ENCODE assay signal across 1 cellular context in the genomic region with DNA sequence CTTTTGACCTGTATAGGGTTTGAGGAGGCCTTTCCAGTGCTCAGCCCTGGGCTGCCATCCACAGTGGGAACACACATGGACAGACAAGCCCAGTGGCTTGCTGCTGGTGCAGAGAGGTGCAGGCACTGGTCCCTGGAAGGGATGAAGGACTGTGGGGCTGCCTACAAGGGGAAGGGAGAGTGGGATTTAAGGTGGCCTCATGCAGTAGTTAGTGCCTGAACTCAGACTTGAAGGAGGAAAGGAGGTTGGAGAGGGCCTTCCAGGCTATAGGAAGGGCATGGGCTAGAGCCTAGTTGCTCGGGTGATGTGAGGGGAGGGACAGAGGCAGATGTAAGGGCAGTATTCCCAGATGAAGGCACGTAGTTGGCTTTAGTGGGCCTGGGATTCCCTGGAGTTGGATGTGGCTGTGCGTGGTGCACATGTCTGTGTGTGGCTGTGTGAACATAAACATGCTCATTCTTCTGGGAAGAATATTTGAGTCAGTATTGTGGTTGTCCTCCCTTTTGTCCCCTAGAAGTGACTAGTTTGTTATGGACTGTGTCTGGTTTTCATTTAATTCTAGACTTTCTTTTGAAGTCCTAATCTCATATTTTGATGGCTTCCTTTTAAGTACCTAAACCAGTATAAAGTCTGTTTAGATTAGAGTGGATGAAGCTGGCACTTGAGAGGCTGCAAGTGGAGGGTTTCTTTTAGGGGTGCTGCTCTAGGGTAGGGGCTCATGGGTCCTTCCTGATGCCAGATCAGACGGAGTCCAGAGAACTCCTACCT.
TF ChIP-seq lines count a peak whose summit lies in the region.

No MANE protein-coding gene starts in this region.

TF ChIP-seq in K562, 482 proteins besides CTCF, POLR2A, EP300 and RAD21 (continues in another document):
- TF ChIP-seq HNRNPK (IDR thresholded peaks at IDR 0.05; ENCODE audit: low read depth, low read length, poor library complexity, severe bottlenecking) (no peak), ELF4 (CRISPR knock-in tag; IDR thresholded peaks at IDR 0.05) (peak; percentile 92), FOXK1 (CRISPR knock-in tag; IDR thresholded peaks at IDR 0.05; ENCODE audit: borderline replicate concordance) (peak; percentile 82), HDAC6 (IDR thresholded peaks at IDR 0.05; ENCODE audit: low read depth, low read length) (0 out of 2 replicates have a peak, but pooled peaks have one; percentile 71), ZNF232 (CRISPR knock-in tag; IDR thresholded peaks at IDR 0.05) (peak; percentile 60; the same call in 1 of the 2 replicates), OTX1 (CRISPR knock-in tag; IDR thresholded peaks at IDR 0.05) (peak; percentile 93; the same call in 1 of the 2 replicates), ZNF24 (IDR thresholded peaks at IDR 0.05) (no peak), ZNF324 (CRISPR knock-in tag; IDR thresholded peaks at IDR 0.05) (no peak), ADNP (tag; IDR thresholded peaks at IDR 0.05) (no peak), ZC3H4 (CRISPR knock-in tag; IDR thresholded peaks at IDR 0.05; ENCODE audit: borderline replicate concordance) (peak; percentile 82; the same call in 1 of the 2 replicates), TAL1 (IDR thresholded peaks at IDR 0.05) (no peak), EZH2 (IDR thresholded peaks at IDR 0.05; ENCODE audit: borderline replicate concordance, low read depth, low read length) (no peak), KLF13 (tag; IDR thresholded peaks at IDR 0.05; ENCODE audit: borderline replicate concordance, low read depth) (0 out of 2 replicates have a peak, but pooled peaks have one; percentile 34), NCOA1 (IDR thresholded peaks at IDR 0.05; ENCODE audit: low read depth) (no peak), ZNF436 (CRISPR knock-in tag; IDR thresholded peaks at IDR 0.05) (peak; percentile 18; the same call in 1 of the 2 replicates), ZNF212 (CRISPR knock-in tag; IDR thresholded peaks at IDR 0.05) (no peak), TBP (optimal IDR thresholded peaks at IDR 0.05; ENCODE audit: low read depth, low read length) (no peak), CCAR2 (IDR thresholded peaks at IDR 0.05; ENCODE audit: low read depth, low read length) (peak; percentile 67; the same call in 1 of the 2 replicates), MTF1 (CRISPR knock-in tag; IDR thresholded peaks at IDR 0.05; ENCODE audit: borderline replicate concordance) (peak; percentile 55; the same call in 1 of the 2 replicates)
- TF ChIP-seq, protein P1, sequence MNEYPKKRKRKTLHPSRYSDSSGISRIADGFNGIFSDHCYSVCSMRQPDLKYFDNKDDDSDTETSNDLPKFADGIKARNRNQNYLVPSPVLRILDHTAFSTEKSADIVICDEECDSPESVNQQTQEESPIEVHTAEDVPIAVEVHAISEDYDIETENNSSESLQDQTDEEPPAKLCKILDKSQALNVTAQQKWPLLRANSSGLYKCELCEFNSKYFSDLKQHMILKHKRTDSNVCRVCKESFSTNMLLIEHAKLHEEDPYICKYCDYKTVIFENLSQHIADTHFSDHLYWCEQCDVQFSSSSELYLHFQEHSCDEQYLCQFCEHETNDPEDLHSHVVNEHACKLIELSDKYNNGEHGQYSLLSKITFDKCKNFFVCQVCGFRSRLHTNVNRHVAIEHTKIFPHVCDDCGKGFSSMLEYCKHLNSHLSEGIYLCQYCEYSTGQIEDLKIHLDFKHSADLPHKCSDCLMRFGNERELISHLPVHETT (CRISPR knock-in tag; conservative IDR thresholded peaks at IDR 0.05 in 1 of 2, IDR thresholded peaks at IDR 0.05 in 1 of 2) = peak in 1 of 2 experiments; percentile 95; a peak in 2 of 4 replicates
- TF ChIP-seq, protein P2, sequence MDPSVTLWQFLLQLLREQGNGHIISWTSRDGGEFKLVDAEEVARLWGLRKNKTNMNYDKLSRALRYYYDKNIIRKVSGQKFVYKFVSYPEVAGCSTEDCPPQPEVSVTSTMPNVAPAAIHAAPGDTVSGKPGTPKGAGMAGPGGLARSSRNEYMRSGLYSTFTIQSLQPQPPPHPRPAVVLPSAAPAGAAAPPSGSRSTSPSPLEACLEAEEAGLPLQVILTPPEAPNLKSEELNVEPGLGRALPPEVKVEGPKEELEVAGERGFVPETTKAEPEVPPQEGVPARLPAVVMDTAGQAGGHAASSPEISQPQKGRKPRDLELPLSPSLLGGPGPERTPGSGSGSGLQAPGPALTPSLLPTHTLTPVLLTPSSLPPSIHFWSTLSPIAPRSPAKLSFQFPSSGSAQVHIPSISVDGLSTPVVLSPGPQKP (CRISPR knock-in tag; IDR thresholded peaks at IDR 0.05) = no peak
- TF ChIP-seq, protein P3, sequence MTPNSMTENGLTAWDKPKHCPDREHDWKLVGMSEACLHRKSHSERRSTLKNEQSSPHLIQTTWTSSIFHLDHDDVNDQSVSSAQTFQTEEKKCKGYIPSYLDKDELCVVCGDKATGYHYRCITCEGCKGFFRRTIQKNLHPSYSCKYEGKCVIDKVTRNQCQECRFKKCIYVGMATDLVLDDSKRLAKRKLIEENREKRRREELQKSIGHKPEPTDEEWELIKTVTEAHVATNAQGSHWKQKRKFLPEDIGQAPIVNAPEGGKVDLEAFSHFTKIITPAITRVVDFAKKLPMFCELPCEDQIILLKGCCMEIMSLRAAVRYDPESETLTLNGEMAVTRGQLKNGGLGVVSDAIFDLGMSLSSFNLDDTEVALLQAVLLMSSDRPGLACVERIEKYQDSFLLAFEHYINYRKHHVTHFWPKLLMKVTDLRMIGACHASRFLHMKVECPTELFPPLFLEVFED (CRISPR knock-in tag; conservative IDR thresholded peaks at IDR 0.05) = peak; percentile 97
- TF ChIP-seq, protein P4, sequence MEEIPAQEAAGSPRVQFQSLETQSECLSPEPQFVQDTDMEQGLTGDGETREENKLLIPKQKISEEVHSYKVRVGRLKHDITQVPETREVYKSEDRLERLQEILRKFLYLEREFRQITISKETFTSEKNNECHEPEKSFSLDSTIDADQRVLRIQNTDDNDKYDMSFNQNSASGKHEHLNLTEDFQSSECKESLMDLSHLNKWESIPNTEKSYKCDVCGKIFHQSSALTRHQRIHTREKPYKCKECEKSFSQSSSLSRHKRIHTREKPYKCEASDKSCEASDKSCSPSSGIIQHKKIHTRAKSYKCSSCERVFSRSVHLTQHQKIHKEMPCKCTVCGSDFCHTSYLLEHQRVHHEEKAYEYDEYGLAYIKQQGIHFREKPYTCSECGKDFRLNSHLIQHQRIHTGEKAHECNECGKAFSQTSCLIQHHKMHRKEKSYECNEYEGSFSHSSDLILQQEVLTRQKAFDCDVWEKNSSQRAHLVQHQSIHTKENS (CRISPR knock-in tag; IDR thresholded peaks at IDR 0.05) = no peak
- TF ChIP-seq, protein P5, sequence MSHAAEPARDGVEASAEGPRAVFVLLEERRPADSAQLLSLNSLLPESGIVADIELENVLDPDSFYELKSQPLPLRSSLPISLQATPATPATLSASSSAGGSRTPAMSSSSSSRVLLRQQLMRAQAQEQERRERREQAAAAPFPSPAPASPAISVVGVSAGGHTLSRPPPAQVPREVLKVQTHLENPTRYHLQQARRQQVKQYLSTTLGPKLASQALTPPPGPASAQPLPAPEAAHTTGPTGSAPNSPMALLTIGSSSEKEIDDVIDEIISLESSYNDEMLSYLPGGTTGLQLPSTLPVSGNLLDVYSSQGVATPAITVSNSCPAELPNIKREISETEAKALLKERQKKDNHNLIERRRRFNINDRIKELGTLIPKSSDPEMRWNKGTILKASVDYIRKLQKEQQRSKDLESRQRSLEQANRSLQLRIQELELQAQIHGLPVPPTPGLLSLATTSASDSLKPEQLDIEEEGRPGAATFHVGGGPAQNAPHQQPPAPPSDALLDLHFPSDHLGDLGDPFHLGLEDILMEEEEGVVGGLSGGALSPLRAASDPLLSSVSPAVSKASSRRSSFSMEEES (CRISPR knock-in tag; IDR thresholded peaks at IDR 0.05) = no peak
- TF ChIP-seq, protein P6, sequence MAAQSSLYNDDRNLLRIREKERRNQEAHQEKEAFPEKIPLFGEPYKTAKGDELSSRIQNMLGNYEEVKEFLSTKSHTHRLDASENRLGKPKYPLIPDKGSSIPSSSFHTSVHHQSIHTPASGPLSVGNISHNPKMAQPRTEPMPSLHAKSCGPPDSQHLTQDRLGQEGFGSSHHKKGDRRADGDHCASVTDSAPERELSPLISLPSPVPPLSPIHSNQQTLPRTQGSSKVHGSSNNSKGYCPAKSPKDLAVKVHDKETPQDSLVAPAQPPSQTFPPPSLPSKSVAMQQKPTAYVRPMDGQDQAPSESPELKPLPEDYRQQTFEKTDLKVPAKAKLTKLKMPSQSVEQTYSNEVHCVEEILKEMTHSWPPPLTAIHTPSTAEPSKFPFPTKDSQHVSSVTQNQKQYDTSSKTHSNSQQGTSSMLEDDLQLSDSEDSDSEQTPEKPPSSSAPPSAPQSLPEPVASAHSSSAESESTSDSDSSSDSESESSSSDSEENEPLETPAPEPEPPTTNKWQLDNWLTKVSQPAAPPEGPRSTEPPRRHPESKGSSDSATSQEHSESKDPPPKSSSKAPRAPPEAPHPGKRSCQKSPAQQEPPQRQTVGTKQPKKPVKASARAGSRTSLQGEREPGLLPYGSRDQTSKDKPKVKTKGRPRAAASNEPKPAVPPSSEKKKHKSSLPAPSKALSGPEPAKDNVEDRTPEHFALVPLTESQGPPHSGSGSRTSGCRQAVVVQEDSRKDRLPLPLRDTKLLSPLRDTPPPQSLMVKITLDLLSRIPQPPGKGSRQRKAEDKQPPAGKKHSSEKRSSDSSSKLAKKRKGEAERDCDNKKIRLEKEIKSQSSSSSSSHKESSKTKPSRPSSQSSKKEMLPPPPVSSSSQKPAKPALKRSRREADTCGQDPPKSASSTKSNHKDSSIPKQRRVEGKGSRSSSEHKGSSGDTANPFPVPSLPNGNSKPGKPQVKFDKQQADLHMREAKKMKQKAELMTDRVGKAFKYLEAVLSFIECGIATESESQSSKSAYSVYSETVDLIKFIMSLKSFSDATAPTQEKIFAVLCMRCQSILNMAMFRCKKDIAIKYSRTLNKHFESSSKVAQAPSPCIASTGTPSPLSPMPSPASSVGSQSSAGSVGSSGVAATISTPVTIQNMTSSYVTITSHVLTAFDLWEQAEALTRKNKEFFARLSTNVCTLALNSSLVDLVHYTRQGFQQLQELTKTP (IDR thresholded peaks at IDR 0.05; ENCODE audit: low read depth in 1 of 2, partially characterized antibody in 2 of 2) = no peak
- TF ChIP-seq, protein P7, sequence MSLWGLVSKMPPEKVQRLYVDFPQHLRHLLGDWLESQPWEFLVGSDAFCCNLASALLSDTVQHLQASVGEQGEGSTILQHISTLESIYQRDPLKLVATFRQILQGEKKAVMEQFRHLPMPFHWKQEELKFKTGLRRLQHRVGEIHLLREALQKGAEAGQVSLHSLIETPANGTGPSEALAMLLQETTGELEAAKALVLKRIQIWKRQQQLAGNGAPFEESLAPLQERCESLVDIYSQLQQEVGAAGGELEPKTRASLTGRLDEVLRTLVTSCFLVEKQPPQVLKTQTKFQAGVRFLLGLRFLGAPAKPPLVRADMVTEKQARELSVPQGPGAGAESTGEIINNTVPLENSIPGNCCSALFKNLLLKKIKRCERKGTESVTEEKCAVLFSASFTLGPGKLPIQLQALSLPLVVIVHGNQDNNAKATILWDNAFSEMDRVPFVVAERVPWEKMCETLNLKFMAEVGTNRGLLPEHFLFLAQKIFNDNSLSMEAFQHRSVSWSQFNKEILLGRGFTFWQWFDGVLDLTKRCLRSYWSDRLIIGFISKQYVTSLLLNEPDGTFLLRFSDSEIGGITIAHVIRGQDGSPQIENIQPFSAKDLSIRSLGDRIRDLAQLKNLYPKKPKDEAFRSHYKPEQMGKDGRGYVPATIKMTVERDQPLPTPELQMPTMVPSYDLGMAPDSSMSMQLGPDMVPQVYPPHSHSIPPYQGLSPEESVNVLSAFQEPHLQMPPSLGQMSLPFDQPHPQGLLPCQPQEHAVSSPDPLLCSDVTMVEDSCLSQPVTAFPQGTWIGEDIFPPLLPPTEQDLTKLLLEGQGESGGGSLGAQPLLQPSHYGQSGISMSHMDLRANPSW (CRISPR knock-in tag; IDR thresholded peaks at IDR 0.05) = 0 out of 2 replicates have a peak, but pooled peaks have one; percentile 26
- TF ChIP-seq, protein P8, sequence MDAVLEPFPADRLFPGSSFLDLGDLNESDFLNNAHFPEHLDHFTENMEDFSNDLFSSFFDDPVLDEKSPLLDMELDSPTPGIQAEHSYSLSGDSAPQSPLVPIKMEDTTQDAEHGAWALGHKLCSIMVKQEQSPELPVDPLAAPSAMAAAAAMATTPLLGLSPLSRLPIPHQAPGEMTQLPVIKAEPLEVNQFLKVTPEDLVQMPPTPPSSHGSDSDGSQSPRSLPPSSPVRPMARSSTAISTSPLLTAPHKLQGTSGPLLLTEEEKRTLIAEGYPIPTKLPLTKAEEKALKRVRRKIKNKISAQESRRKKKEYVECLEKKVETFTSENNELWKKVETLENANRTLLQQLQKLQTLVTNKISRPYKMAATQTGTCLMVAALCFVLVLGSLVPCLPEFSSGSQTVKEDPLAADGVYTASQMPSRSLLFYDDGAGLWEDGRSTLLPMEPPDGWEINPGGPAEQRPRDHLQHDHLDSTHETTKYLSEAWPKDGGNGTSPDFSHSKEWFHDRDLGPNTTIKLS (IDR thresholded peaks at IDR 0.05; ENCODE audit: borderline replicate concordance, low read depth) = no peak
- TF ChIP-seq, protein P9, sequence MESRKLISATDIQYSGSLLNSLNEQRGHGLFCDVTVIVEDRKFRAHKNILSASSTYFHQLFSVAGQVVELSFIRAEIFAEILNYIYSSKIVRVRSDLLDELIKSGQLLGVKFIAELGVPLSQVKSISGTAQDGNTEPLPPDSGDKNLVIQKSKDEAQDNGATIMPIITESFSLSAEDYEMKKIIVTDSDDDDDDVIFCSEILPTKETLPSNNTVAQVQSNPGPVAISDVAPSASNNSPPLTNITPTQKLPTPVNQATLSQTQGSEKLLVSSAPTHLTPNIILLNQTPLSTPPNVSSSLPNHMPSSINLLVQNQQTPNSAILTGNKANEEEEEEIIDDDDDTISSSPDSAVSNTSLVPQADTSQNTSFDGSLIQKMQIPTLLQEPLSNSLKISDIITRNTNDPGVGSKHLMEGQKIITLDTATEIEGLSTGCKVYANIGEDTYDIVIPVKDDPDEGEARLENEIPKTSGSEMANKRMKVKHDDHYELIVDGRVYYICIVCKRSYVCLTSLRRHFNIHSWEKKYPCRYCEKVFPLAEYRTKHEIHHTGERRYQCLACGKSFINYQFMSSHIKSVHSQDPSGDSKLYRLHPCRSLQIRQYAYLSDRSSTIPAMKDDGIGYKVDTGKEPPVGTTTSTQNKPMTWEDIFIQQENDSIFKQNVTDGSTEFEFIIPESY (CRISPR knock-in tag; IDR thresholded peaks at IDR 0.05) = no peak
- TF ChIP-seq, protein P10, sequence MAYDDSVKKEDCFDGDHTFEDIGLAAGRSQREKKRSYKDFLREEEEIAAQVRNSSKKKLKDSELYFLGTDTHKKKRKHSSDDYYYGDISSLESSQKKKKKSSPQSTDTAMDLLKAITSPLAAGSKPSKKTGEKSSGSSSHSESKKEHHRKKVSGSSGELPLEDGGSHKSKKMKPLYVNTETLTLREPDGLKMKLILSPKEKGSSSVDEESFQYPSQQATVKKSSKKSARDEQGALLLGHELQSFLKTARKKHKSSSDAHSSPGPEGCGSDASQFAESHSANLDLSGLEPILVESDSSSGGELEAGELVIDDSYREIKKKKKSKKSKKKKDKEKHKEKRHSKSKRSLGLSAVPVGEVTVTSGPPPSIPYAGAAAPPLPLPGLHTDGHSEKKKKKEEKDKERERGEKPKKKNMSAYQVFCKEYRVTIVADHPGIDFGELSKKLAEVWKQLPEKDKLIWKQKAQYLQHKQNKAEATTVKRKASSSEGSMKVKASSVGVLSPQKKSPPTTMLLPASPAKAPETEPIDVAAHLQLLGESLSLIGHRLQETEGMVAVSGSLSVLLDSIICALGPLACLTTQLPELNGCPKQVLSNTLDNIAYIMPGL (CRISPR knock-in tag; IDR thresholded peaks at IDR 0.05) = peak; percentile 86
- TF ChIP-seq, protein P11, sequence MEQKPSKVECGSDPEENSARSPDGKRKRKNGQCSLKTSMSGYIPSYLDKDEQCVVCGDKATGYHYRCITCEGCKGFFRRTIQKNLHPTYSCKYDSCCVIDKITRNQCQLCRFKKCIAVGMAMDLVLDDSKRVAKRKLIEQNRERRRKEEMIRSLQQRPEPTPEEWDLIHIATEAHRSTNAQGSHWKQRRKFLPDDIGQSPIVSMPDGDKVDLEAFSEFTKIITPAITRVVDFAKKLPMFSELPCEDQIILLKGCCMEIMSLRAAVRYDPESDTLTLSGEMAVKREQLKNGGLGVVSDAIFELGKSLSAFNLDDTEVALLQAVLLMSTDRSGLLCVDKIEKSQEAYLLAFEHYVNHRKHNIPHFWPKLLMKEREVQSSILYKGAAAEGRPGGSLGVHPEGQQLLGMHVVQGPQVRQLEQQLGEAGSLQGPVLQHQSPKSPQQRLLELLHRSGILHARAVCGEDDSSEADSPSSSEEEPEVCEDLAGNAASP (IDR thresholded peaks at IDR 0.05) = no peak
